In the genomic region with DNA sequence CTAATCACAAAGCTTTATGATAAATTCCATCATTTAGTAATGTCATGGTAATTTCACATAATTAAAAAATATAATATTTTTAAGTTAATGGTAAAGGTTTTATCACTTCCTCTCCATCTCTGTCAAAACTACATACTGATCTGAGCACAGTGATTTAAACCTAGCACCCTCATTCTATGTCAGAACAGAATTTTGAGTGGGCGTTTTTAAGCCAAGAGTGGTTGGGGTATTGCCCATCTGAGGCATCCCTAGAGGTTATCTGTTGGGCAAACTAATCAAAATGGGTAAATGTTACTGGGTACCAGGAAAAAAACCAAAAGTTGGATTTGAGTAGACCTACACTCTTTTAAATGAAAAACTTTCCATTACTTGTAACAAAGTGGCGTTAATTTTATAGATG, we compare ENCODE assay signal across 18 cellular contexts.
DNase-seq lines count a peak whose midpoint lies in the region; ATAC-seq and TF ChIP-seq lines count a peak whose summit lies in the region.
"Had no signal": no experiment of that assay in that cellular context is flagged by ENCODE, and none has a peak within 500 bp of the region (broad histone marks: within the 10 kb centered on the region; RNA-seq: fewer than 3 reads in every experiment).

No MANE protein-coding gene starts in this region.

- H3K27me3 Mint-ChIP-seq in activated CD4-positive, alpha-beta T cell treated with anti-CD3 and anti-CD28 coated beads, Interleukin-2, amount 10 ng/mL, durations not matched to agents 24 days and 14 days: no peaks in the 10 kb centered on the region
- no peaks in the 10 kb centered on the region for H3K27me3 Mint-ChIP-seq in activated CD4-positive, alpha-beta T cell treated with anti-CD3 and anti-CD28 coated beads, Interleukin-2, amount 10 ng/mL, durations not matched to agents 7 days and 5 days
- no peaks in the 10 kb centered on the region for H3K27me3 Mint-ChIP-seq in activated naive CD8-positive, alpha-beta T cell treated with anti-CD3 and anti-CD28 coated beads, Interleukin-2, amount 10 ng/mL, durations not matched to agents 7 days and 5 days
- H3K27me3 Mint-ChIP-seq: T-helper 17 cell had no signal

- H3K9me2 ChIP-seq in GM23248 (ENCODE audit: insufficient read depth) (no peaks in the 10 kb centered on the region), hepatocyte (replicated peaks; ENCODE audit: insufficient read depth) (no peaks in the 10 kb centered on the region)

- POLR2A ChIA-PET in activated CD4-positive, alpha-beta T cell treated with anti-CD3 and anti-CD28 coated beads, Interleukin-2, amount 10 ng/mL, durations not matched to agents 7 days and 5 days (lab: Charles Lee): no interaction called here
- POLR2A ChIA-PET in activated naive CD8-positive, alpha-beta T cell treated with anti-CD3 and anti-CD28 coated beads, Interleukin-2, amount 10 ng/mL, durations not matched to agents 7 days and 5 days (lab: Charles Lee): interaction anchor here (2.0 kb wide), 1 partner anchor 103 kb away, joined by 18 read pairs; the partner anchor contains the start of gene GFI1

- H3K27ac Mint-ChIP-seq in activated CD4-positive, alpha-beta T cell treated with anti-CD3 and anti-CD28 coated beads, Interleukin-2, amount 10 ng/mL, durations not matched to agents 24 days and 14 days: peak overlapping the region; percentile 95
- no peak overlapping the region for H3K27ac Mint-ChIP-seq in activated CD4-positive, alpha-beta T cell treated with anti-CD3 and anti-CD28 coated beads, Interleukin-2, amount 10 ng/mL, durations not matched to agents 7 days and 5 days
- peak overlapping the region; percentile 40 for H3K27ac Mint-ChIP-seq in activated naive CD8-positive, alpha-beta T cell treated with anti-CD3 and anti-CD28 coated beads, Interleukin-2, amount 10 ng/mL, durations not matched to agents 7 days and 5 days
- H3K27ac Mint-ChIP-seq: T-helper 17 cell had no signal

- no peaks in the 10 kb centered on the region for H3K79me2 ChIP-seq in GM23248 (ENCODE audit: insufficient read depth)
- H3K79me2 ChIP-seq in hepatocyte: no peaks in the 10 kb centered on the region

- WGBS in GM23248 (ENCODE audit: low coverage in 1 of 2, low lambda C conversion rate in 2 of 2, missing lambda C conversion rate in 2 of 2), 2 experiments: 96 to 97% methylated on average over 2 of the region's 2 CpGs
- WGBS in hepatocyte (ENCODE audit: low lambda C conversion rate, missing lambda C conversion rate): 99% methylated on average over 2 of the region's 2 CpGs
- 84 to 89% methylated on average over 2 of the region's 2 CpGs for WGBS in transverse colon (ENCODE audit: low coverage in 1 of 2), 2 donors

- H4K20me1 ChIP-seq in GM23248 (ENCODE audit: insufficient read depth) (no peaks in the 10 kb centered on the region), hepatocyte (ENCODE audit: insufficient read depth, poor library complexity, severe bottlenecking) (no peaks in the 10 kb centered on the region)

- ATAC-seq in GM18498 (IDR thresholded peaks at IDR 0.05; ENCODE audit: unreplicated experiment): peak; percentile 36
- peak; percentile 39 for ATAC-seq in HG02623 (IDR thresholded peaks at IDR 0.05; ENCODE audit: unreplicated experiment)
- ATAC-seq in activated naive CD8-positive, alpha-beta T cell treated with anti-CD3 and anti-CD28 coated beads, Interleukin-2, amount 10 ng/mL, durations not matched to agents 7 days and 5 days (ENCODE audit: low read depth): no peak
- ATAC-seq: A549, T-helper 17 cell had no signal

- H3K4me3 Mint-ChIP-seq in activated CD4-positive, alpha-beta T cell treated with anti-CD3 and anti-CD28 coated beads, Interleukin-2, amount 10 ng/mL, durations not matched to agents 24 days and 14 days: peak overlapping the region; percentile 34
- no peak overlapping the region for H3K4me3 Mint-ChIP-seq in activated CD4-positive, alpha-beta T cell treated with anti-CD3 and anti-CD28 coated beads, Interleukin-2, amount 10 ng/mL, durations not matched to agents 7 days and 5 days
- H3K4me3 Mint-ChIP-seq in activated naive CD8-positive, alpha-beta T cell treated with anti-CD3 and anti-CD28 coated beads, Interleukin-2, amount 10 ng/mL, durations not matched to agents 7 days and 5 days: no peak overlapping the region
- H3K4me3 Mint-ChIP-seq: T-helper 17 cell had no signal

- H3K9ac ChIP-seq in GM23248: no peak overlapping the region

- TF ChIP-seq EP300 in transverse colon (IDR thresholded peaks at IDR 0.05; ENCODE audit: low read depth): no peak

- no peak for TF ChIP-seq CTCF in hepatocyte (IDR thresholded peaks at IDR 0.05; ENCODE audit: poor library complexity)
- TF ChIP-seq CTCF in transverse colon (IDR thresholded peaks at IDR 0.05): no peak

- H3K4me3 ChIP-seq in GM23248 (no peak overlapping the region), hepatocyte (no peak overlapping the region), transverse colon (no peak overlapping the region)
- H3K4me3 ChIP-seq: A549, dorsolateral prefrontal cortex, thyroid gland had no signal

- H3K27ac ChIP-seq in GM23248: no peak overlapping the region
- no peak overlapping the region for H3K27ac ChIP-seq in hepatocyte
- no peak overlapping the region for H3K27ac ChIP-seq in transverse colon
- H3K27ac ChIP-seq: A549, C4-2B, dorsolateral prefrontal cortex, thyroid gland had no signal

- in situ Hi-C loops in GM23248 (cut with MboI): no loop called here
- in situ Hi-C loops in transverse colon (cut with MboI; ENCODE audit: low pct_ligation_motif_present in 1 of 4, low pct_unique_long_range_greater_than_20kb in 1 of 4, low sequenced_read_pairs in 3 of 4): no loop called here

- peaks cover 10% of the 10 kb centered on the region for H3K9me3 Mint-ChIP-seq in activated CD4-positive, alpha-beta T cell treated with anti-CD3 and anti-CD28 coated beads, Interleukin-2, amount 10 ng/mL, durations not matched to agents 24 days and 14 days
- H3K9me3 Mint-ChIP-seq in activated CD4-positive, alpha-beta T cell treated with anti-CD3 and anti-CD28 coated beads, Interleukin-2, amount 10 ng/mL, durations not matched to agents 7 days and 5 days: peaks cover 34% of the 10 kb centered on the region
- peaks cover 17% of the 10 kb centered on the region for H3K9me3 Mint-ChIP-seq in activated naive CD8-positive, alpha-beta T cell treated with anti-CD3 and anti-CD28 coated beads, Interleukin-2, amount 10 ng/mL, durations not matched to agents 7 days and 5 days

- H3F3A ChIP-seq in GM23248 (ENCODE audit: insufficient read depth): peaks cover 5% of the 10 kb centered on the region; the same call in 1 of the 2 replicates

- no peak overlapping the region for H3K4me2 ChIP-seq in GM23248 (ENCODE audit: unreplicated experiment)
- no peak overlapping the region for H3K4me2 ChIP-seq in hepatocyte
- H3K4me2 ChIP-seq: A549 had no signal

- H3K9me3 ChIP-seq in GM23248 (ENCODE audit: low read depth): no peaks in the 10 kb centered on the region
- H3K9me3 ChIP-seq in hepatocyte (ENCODE audit: low read depth): no peaks in the 10 kb centered on the region
- H3K9me3 ChIP-seq in transverse colon: no peaks in the 10 kb centered on the region
- H3K9me3 ChIP-seq: A549, thyroid gland had no signal

- H3K4me1 ChIP-seq in GM23248 (ENCODE audit: insufficient read depth) (peaks cover 17% of the 10 kb centered on the region), hepatocyte (ENCODE audit: insufficient read depth) (no peaks in the 10 kb centered on the region), transverse colon (no peaks in the 10 kb centered on the region)
- H3K4me1 ChIP-seq: A549, thyroid gland had no signal

- CTCF ChIA-PET in activated CD4-positive, alpha-beta T cell treated with anti-CD3 and anti-CD28 coated beads, Interleukin-2, amount 10 ng/mL, durations not matched to agents 7 days and 5 days (lab: Charles Lee): interaction anchor here (0.7 to 2.3 kb wide), 8 partner anchors 9 to 277 kb away, joined by 3 to 10 read pairs (median 4); no protein-coding TSS in a partner anchor

- no peak for DNase-seq in activated CD4-positive, alpha-beta T cell treated with anti-CD3 and anti-CD28 coated beads, Interleukin-2, amount 10 ng/mL, durations not matched to agents 24 days and 14 days
- DNase-seq in activated CD4-positive, alpha-beta T cell treated with anti-CD3 and anti-CD28 coated beads, Interleukin-2, amount 10 ng/mL, durations not matched to agents 7 days and 5 days: no peak
- no peak for DNase-seq in activated naive CD8-positive, alpha-beta T cell treated with anti-CD3 and anti-CD28 coated beads, Interleukin-2, amount 10 ng/mL, durations not matched to agents 7 days and 5 days
- DNase-seq in GM23248 (no peak), hepatocyte (ENCODE audit: low spot score) (no peak), transverse colon (no peak)
- DNase-seq: activated effector memory CD4-positive, alpha-beta T cell treated with anti-CD3 and anti-CD28 coated beads, Interleukin-2, amount 50 U/mL, for 16 hours; DMS53; dorsolateral prefrontal cortex; mesenchymal stem cell; NCI-H446; SHP77 treated with DMSO at 0.1 percent for 48 hours; T-helper 17 cell; thyroid gland had no signal

- H3K36me3 Mint-ChIP-seq in activated CD4-positive, alpha-beta T cell treated with anti-CD3 and anti-CD28 coated beads, Interleukin-2, amount 10 ng/mL, durations not matched to agents 24 days and 14 days (ENCODE audit: low read depth): peaks cover 21% of the 10 kb centered on the region
- H3K36me3 Mint-ChIP-seq in activated CD4-positive, alpha-beta T cell treated with anti-CD3 and anti-CD28 coated beads, Interleukin-2, amount 10 ng/mL, durations not matched to agents 7 days and 5 days (ENCODE audit: low read depth): peaks cover 25% of the 10 kb centered on the region
- peaks cover 21% of the 10 kb centered on the region for H3K36me3 Mint-ChIP-seq in activated naive CD8-positive, alpha-beta T cell treated with anti-CD3 and anti-CD28 coated beads, Interleukin-2, amount 10 ng/mL, durations not matched to agents 7 days and 5 days

- TF ChIP-seq POLR2A in transverse colon (IDR thresholded peaks at IDR 0.05): no peak

- H3K36me3 ChIP-seq in GM23248 (ENCODE audit: low read depth) (no peaks in the 10 kb centered on the region), hepatocyte (replicated peaks; ENCODE audit: insufficient read depth, low read depth) (no peaks in the 10 kb centered on the region), transverse colon (no peaks in the 10 kb centered on the region)
- H3K36me3 ChIP-seq: thyroid gland had no signal

- intact Hi-C loops in activated CD4-positive, alpha-beta T cell treated with anti-CD3 and anti-CD28 coated beads, Interleukin-2, amount 10 ng/mL, durations not matched to agents 24 days and 14 days (cut with micrococcal nuclease): loop anchor here (1.0 to 10.0 kb wide), 2 partner anchors 10 to 1033 kb away; no protein-coding TSS in a partner anchor
- intact Hi-C loops in transverse colon (cut with DNase I; ENCODE audit: low total_unique reads): no loop called here

- H3K27me3 ChIP-seq in GM23248 (replicated peaks; ENCODE audit: insufficient read depth) (no peaks in the 10 kb centered on the region), hepatocyte (no peaks in the 10 kb centered on the region), transverse colon (no peaks in the 10 kb centered on the region)
- H3K27me3 ChIP-seq: dorsolateral prefrontal cortex, thyroid gland had no signal

- no peak overlapping the region for H2AFZ ChIP-seq in GM23248
- H2AFZ ChIP-seq in hepatocyte: no peak overlapping the region

- H3K4me1 Mint-ChIP-seq in activated CD4-positive, alpha-beta T cell treated with anti-CD3 and anti-CD28 coated beads, Interleukin-2, amount 10 ng/mL, durations not matched to agents 24 days and 14 days: peaks cover 38% of the 10 kb centered on the region
- peaks cover 44% of the 10 kb centered on the region for H3K4me1 Mint-ChIP-seq in activated CD4-positive, alpha-beta T cell treated with anti-CD3 and anti-CD28 coated beads, Interleukin-2, amount 10 ng/mL, durations not matched to agents 7 days and 5 days
- H3K4me1 Mint-ChIP-seq in activated naive CD8-positive, alpha-beta T cell treated with anti-CD3 and anti-CD28 coated beads, Interleukin-2, amount 10 ng/mL, durations not matched to agents 7 days and 5 days: peaks cover 20% of the 10 kb centered on the region
